Comparison of ENCODE assay signal across 8 cellular contexts in the genomic region with DNA sequence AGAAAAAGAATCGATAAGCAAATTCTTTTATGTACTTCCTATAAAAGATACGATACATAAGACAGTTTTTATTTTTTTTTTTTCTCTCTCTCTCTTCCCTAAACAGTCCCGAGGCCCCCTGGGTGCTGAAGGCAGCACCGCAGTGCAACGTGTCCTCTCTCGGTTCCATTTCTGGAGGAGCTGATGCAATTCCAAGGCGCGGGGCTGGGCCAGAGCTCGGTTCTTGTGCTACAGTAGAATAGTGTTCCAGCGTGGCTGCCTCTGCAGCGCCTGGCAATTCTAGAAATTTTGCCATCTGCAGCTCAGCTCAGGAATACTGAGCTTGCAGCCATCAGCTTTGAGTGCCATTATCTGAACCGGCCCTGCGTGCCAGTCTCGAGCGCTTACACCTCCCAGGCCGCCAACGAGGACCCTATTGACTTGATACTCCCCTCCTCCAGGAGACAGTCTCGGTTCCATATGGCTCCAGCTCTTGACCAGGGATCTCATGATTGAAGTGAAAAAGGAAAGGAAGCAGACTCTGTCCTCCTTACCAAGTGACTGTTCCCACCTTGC. TPM values are rescaled to one million over a fixed set of nuclear protein-coding genes. Genes with fewer than 3 reads are reported as not detected.
DNase-seq lines count a peak whose midpoint lies in the region; ATAC-seq and TF ChIP-seq lines count a peak whose summit lies in the region.

No MANE protein-coding gene starts in this region.

- intact Hi-C loops in dorsolateral prefrontal cortex (cut with DNase I): no loop called here
- intact Hi-C loops in lower leg skin (cut with DNase I; ENCODE audit: low total_unique reads): no loop called here

- H3K4me3 ChIP-seq in dorsolateral prefrontal cortex (peak overlapping the region; percentile 50 to 82 (median 70)), lower leg skin (ENCODE audit: low read depth, poor library complexity, severe bottlenecking) (peak overlapping the region; percentile 23), subcutaneous abdominal adipose tissue (ENCODE audit: low read depth in 1 of 5, low read length in 5 of 5) (peak overlapping the region; percentile 69 to 92 (median 81))

- H3K4me1 Mint-ChIP-seq in HFFc6 (ENCODE audit: low read depth): peaks cover 24% of the 10 kb centered on the region

- no peaks in the 10 kb centered on the region for H3K9me3 ChIP-seq in subcutaneous abdominal adipose tissue (ENCODE audit: control insufficient read depth in 5 of 5, low read length in 5 of 5)

- TF ChIP-seq POLR2A in lower leg skin (IDR thresholded peaks at IDR 0.05): no peak

- H3K9ac ChIP-seq in subcutaneous abdominal adipose tissue (ENCODE audit: low read length in 5 of 5): peak overlapping the region; percentile 35 to 74 (median 64)

- H3K27me3 ChIP-seq in dorsolateral prefrontal cortex (no peaks in the 10 kb centered on the region), subcutaneous abdominal adipose tissue (ENCODE audit: control insufficient read depth in 5 of 5, insufficient read depth in 4 of 5, low read length in 5 of 5) (no peaks in the 10 kb centered on the region)

- H3K9me3 Mint-ChIP-seq in HFFc6: peaks cover 7% of the 10 kb centered on the region

- no peaks in the 10 kb centered on the region; the same call in 1 of the 2 replicates for H3K27me3 Mint-ChIP-seq in HFFc6 (ENCODE audit: insufficient read depth)

- TF ChIP-seq CTCF in HFFc6 (IDR thresholded peaks at IDR 0.05): peak; percentile 39; the same call in 1 of the 2 replicates
- TF ChIP-seq CTCF in dorsolateral prefrontal cortex (IDR thresholded peaks at IDR 0.05 in 54 of 56, conservative IDR thresholded peaks at IDR 0.05 in 2 of 56; ENCODE audit: low read depth in 1 of 56, partially characterized antibody in 56 of 56): no peak
- TF ChIP-seq CTCF in lower leg skin (IDR thresholded peaks at IDR 0.05): no peak

- H3K4me1 ChIP-seq in subcutaneous abdominal adipose tissue (ENCODE audit: control insufficient read depth in 5 of 5, insufficient read depth in 5 of 5, low read length in 5 of 5): peaks cover 0 to 18% (median 15%) of the 10 kb centered on the region in 5 donors

- 7 to 12% methylated on average over 18 of the region's 18 CpGs for WGBS in lower leg skin, 2 donors

- peaks cover 12% of the 10 kb centered on the region for H3K36me3 Mint-ChIP-seq in HFFc6 (ENCODE audit: low read depth)

- peak overlapping the region; percentile 94 for H3K27ac Mint-ChIP-seq in HFFc6

- H3K27ac ChIP-seq in dorsolateral prefrontal cortex: peak overlapping the region in 56 of 59 donors; percentile 3 to 90 (median 70)
- no peak overlapping the region for H3K27ac ChIP-seq in subcutaneous abdominal adipose tissue (ENCODE audit: low read depth, low read length)

- DNase-seq in DMS79 (lab: John Stamatoyannopoulos, UW) (peak; percentile 63), HFFc6 (peak; percentile 71), SIG-M5 (lab: John Stamatoyannopoulos, UW) (peak; percentile 49), dorsolateral prefrontal cortex (peak; percentile 40 to 80 (median 70)), lower leg skin (ENCODE audit: low spot score in 2 of 2) (peak; percentile 60 to 92), GM19240 (ENCODE audit: insufficient read length, low spot score) (no peak)

- no peaks in the 10 kb centered on the region for H3K36me3 ChIP-seq in subcutaneous abdominal adipose tissue (ENCODE audit: control insufficient read depth in 5 of 5, insufficient read depth in 5 of 5, low read length in 5 of 5)

- ATAC-seq in HG03175 (IDR thresholded peaks at IDR 0.05; ENCODE audit: unreplicated experiment): no peak

- peak overlapping the region; percentile 97 for H3K4me3 Mint-ChIP-seq in HFFc6

RNA-seq across cellular contexts. Expression of gene ALDH1L2, which starts 0.6 kb away (rescaled TPM):
- 10 to 100 TPM; 36.9 to 50.8 (median 41.6) TPM for total RNA-seq in HFFc6 (2021; fragmentation: NEBNext Ultra II Directional; extraction: Animal tissue kit (Norgen Biotek cat#: 25700))
- 10 to 100 TPM in 77 of 120 experiments, 1 to 10 TPM in 43; 4.6 to 24.6 (median 10.9) TPM for total RNA-seq in dorsolateral prefrontal cortex
- total RNA-seq in lower leg skin: 1 to 10 TPM in 3 of 4 donors, under 1 TPM in 1; 0.86 to 2.4 (median 1.2) TPM

RNA-seq across cellular contexts. Expression of gene WASHC4, which starts 23.9 kb away (rescaled TPM):
- 10 to 100 TPM; 41.6 to 47.3 (median 44.1) TPM for total RNA-seq in HFFc6 (2021; fragmentation: NEBNext Ultra II Directional; extraction: Animal tissue kit (Norgen Biotek cat#: 25700))
- total RNA-seq in dorsolateral prefrontal cortex (10 to 100 TPM; 27.1 to 75.9 (median 42.7) TPM), lower leg skin (10 to 100 TPM; 23.5 to 32.5 (median 28.8) TPM)

Comparison
In these comparisons a context has a peak if more than half of its experiments do, and no peak if none do; other contexts are left out.
1. H3K4me3 ChIP-seq: peak in every context shown above with its lines; median percentile 81 in subcutaneous abdominal adipose tissue; 70 in dorsolateral prefrontal cortex; 23 in lower leg skin.